In the genomic region with DNA sequence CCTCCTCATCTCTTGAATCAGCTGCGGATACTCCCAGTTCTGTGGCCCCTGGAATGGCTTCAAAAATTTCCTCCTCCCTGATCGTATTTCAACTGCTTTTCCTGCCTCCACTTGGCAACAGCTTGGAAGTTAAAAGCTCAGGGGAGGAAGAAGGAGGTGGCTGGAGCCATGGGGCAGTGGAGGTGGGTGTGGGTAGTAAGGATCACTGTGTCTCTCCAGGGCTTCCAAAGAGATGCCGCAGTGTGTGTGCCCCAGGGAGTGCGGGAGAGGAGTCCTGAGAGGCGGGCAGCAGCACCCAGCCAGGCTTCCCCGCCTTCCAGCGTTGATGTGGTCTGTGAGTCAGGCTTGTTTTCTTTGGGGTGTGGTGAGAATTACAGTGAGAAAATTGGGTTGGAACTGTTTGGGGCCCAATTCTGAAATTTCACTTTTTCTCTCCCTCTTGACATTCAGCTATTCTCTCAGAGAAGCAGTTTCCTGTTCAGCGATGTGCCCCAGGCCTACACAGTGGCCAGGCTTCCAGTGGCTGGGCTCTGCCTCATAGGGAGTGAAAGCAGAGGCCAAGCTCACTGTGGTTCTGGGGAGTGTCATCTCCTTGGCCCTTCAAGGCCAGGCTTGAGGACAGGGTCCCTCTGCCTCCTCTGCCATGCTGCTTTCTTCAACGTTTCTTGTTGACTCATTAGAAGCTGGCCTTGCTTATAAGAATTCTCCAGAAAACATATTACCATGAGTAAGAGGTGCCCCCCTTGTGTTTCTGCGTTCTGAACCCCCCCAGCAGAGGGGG, we compare ENCODE assay signal across 2 cellular contexts.
TF ChIP-seq lines count a peak whose summit lies in the region.

No MANE protein-coding gene starts in this region.

TF ChIP-seq in IMR-90, 13 proteins besides CTCF, POLR2A, EP300 and RAD21:
- no peak for TF ChIP-seq MXI1 (IDR thresholded peaks at IDR 0.05; ENCODE audit: borderline replicate concordance, low read depth, low read length)
- TF ChIP-seq RCOR1 (IDR thresholded peaks at IDR 0.05; ENCODE audit: insufficient replicate concordance, low read length): no peak
- TF ChIP-seq, protein P1, sequence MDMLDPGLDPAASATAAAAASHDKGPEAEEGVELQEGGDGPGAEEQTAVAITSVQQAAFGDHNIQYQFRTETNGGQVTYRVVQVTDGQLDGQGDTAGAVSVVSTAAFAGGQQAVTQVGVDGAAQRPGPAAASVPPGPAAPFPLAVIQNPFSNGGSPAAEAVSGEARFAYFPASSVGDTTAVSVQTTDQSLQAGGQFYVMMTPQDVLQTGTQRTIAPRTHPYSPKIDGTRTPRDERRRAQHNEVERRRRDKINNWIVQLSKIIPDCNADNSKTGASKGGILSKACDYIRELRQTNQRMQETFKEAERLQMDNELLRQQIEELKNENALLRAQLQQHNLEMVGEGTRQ (IDR thresholded peaks at IDR 0.05; ENCODE audit: low read depth, low read length): no peak
- TF ChIP-seq NFE2L2 (IDR thresholded peaks at IDR 0.05; ENCODE audit: low read depth, low read length): no peak
- TF ChIP-seq CEBPB (IDR thresholded peaks at IDR 0.05; ENCODE audit: low read depth, low read length): no peak
- no peak for TF ChIP-seq CHD1 (IDR thresholded peaks at IDR 0.05; ENCODE audit: low read depth, low read length)
- no peak for TF ChIP-seq BHLHE40 (IDR thresholded peaks at IDR 0.05; ENCODE audit: low read depth, low read length)
- TF ChIP-seq, protein P2, sequence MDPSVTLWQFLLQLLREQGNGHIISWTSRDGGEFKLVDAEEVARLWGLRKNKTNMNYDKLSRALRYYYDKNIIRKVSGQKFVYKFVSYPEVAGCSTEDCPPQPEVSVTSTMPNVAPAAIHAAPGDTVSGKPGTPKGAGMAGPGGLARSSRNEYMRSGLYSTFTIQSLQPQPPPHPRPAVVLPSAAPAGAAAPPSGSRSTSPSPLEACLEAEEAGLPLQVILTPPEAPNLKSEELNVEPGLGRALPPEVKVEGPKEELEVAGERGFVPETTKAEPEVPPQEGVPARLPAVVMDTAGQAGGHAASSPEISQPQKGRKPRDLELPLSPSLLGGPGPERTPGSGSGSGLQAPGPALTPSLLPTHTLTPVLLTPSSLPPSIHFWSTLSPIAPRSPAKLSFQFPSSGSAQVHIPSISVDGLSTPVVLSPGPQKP (IDR thresholded peaks at IDR 0.05; ENCODE audit: borderline replicate concordance, low read depth, low read length): no peak
- no peak for TF ChIP-seq MAZ (IDR thresholded peaks at IDR 0.05; ENCODE audit: borderline replicate concordance, low read depth, low read length)
- no peak for TF ChIP-seq RFX5 (IDR thresholded peaks at IDR 0.05; ENCODE audit: low read depth, low read length)
- TF ChIP-seq SMC3 (IDR thresholded peaks at IDR 0.05; ENCODE audit: low read depth, low read length): no peak
- TF ChIP-seq MAFK (IDR thresholded peaks at IDR 0.05; ENCODE audit: low read depth, low read length): no peak
- TF ChIP-seq FOS (IDR thresholded peaks at IDR 0.05; ENCODE audit: low read depth, low read length): no peak
TF ChIP-seq in IMR-90: peak in this region for 0.

TF ChIP-seq in H1, 55 proteins besides CTCF, POLR2A, EP300 and RAD21:
- no peak for TF ChIP-seq KDM5A (IDR thresholded peaks at IDR 0.05; ENCODE audit: low read length)
- no peak for TF ChIP-seq SIRT6 (IDR thresholded peaks at IDR 0.05; ENCODE audit: low read length)
- no peak for TF ChIP-seq SIN3A (conservative IDR thresholded peaks at IDR 0.05 in 1 of 2, IDR thresholded peaks at IDR 0.05 in 1 of 2; ENCODE audit: low read depth in 1 of 2, low read length in 2 of 2)
- TF ChIP-seq KDM4A (IDR thresholded peaks at IDR 0.05; ENCODE audit: low read depth, low read length, severe bottlenecking): no peak
- no peak for TF ChIP-seq POU5F1 (IDR thresholded peaks at IDR 0.05; ENCODE audit: low read depth, low read length)
- TF ChIP-seq, protein P3, sequence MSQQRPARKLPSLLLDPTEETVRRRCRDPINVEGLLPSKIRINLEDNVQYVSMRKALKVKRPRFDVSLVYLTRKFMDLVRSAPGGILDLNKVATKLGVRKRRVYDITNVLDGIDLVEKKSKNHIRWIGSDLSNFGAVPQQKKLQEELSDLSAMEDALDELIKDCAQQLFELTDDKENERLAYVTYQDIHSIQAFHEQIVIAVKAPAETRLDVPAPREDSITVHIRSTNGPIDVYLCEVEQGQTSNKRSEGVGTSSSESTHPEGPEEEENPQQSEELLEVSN (IDR thresholded peaks at IDR 0.05): no peak
- TF ChIP-seq ASH2L (IDR thresholded peaks at IDR 0.05; ENCODE audit: low read length): no peak
- TF ChIP-seq SP2 (IDR thresholded peaks at IDR 0.05; ENCODE audit: low read length): no peak
- TF ChIP-seq GABPA (IDR thresholded peaks at IDR 0.05; ENCODE audit: borderline replicate concordance, insufficient read depth, low read length): no peak
- TF ChIP-seq, protein P4, sequence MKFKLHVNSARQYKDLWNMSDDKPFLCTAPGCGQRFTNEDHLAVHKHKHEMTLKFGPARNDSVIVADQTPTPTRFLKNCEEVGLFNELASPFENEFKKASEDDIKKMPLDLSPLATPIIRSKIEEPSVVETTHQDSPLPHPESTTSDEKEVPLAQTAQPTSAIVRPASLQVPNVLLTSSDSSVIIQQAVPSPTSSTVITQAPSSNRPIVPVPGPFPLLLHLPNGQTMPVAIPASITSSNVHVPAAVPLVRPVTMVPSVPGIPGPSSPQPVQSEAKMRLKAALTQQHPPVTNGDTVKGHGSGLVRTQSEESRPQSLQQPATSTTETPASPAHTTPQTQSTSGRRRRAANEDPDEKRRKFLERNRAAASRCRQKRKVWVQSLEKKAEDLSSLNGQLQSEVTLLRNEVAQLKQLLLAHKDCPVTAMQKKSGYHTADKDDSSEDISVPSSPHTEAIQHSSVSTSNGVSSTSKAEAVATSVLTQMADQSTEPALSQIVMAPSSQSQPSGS (IDR thresholded peaks at IDR 0.05; ENCODE audit: low read length): no peak
- TF ChIP-seq, protein P5, sequence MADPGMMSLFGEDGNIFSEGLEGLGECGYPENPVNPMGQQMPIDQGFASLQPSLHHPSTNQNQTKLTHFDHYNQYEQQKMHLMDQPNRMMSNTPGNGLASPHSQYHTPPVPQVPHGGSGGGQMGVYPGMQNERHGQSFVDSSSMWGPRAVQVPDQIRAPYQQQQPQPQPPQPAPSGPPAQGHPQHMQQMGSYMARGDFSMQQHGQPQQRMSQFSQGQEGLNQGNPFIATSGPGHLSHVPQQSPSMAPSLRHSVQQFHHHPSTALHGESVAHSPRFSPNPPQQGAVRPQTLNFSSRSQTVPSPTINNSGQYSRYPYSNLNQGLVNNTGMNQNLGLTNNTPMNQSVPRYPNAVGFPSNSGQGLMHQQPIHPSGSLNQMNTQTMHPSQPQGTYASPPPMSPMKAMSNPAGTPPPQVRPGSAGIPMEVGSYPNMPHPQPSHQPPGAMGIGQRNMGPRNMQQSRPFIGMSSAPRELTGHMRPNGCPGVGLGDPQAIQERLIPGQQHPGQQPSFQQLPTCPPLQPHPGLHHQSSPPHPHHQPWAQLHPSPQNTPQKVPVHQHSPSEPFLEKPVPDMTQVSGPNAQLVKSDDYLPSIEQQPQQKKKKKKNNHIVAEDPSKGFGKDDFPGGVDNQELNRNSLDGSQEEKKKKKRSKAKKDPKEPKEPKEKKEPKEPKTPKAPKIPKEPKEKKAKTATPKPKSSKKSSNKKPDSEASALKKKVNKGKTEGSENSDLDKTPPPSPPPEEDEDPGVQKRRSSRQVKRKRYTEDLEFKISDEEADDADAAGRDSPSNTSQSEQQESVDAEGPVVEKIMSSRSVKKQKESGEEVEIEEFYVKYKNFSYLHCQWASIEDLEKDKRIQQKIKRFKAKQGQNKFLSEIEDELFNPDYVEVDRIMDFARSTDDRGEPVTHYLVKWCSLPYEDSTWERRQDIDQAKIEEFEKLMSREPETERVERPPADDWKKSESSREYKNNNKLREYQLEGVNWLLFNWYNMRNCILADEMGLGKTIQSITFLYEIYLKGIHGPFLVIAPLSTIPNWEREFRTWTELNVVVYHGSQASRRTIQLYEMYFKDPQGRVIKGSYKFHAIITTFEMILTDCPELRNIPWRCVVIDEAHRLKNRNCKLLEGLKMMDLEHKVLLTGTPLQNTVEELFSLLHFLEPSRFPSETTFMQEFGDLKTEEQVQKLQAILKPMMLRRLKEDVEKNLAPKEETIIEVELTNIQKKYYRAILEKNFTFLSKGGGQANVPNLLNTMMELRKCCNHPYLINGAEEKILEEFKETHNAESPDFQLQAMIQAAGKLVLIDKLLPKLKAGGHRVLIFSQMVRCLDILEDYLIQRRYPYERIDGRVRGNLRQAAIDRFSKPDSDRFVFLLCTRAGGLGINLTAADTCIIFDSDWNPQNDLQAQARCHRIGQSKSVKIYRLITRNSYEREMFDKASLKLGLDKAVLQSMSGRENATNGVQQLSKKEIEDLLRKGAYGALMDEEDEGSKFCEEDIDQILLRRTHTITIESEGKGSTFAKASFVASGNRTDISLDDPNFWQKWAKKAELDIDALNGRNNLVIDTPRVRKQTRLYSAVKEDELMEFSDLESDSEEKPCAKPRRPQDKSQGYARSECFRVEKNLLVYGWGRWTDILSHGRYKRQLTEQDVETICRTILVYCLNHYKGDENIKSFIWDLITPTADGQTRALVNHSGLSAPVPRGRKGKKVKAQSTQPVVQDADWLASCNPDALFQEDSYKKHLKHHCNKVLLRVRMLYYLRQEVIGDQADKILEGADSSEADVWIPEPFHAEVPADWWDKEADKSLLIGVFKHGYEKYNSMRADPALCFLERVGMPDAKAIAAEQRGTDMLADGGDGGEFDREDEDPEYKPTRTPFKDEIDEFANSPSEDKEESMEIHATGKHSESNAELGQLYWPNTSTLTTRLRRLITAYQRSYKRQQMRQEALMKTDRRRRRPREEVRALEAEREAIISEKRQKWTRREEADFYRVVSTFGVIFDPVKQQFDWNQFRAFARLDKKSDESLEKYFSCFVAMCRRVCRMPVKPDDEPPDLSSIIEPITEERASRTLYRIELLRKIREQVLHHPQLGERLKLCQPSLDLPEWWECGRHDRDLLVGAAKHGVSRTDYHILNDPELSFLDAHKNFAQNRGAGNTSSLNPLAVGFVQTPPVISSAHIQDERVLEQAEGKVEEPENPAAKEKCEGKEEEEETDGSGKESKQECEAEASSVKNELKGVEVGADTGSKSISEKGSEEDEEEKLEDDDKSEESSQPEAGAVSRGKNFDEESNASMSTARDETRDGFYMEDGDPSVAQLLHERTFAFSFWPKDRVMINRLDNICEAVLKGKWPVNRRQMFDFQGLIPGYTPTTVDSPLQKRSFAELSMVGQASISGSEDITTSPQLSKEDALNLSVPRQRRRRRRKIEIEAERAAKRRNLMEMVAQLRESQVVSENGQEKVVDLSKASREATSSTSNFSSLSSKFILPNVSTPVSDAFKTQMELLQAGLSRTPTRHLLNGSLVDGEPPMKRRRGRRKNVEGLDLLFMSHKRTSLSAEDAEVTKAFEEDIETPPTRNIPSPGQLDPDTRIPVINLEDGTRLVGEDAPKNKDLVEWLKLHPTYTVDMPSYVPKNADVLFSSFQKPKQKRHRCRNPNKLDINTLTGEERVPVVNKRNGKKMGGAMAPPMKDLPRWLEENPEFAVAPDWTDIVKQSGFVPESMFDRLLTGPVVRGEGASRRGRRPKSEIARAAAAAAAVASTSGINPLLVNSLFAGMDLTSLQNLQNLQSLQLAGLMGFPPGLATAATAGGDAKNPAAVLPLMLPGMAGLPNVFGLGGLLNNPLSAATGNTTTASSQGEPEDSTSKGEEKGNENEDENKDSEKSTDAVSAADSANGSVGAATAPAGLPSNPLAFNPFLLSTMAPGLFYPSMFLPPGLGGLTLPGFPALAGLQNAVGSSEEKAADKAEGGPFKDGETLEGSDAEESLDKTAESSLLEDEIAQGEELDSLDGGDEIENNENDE (IDR thresholded peaks at IDR 0.05; ENCODE audit: insufficient replicate concordance, low read length): no peak
- no peak for TF ChIP-seq RXRA (IDR thresholded peaks at IDR 0.05; ENCODE audit: insufficient read depth, low read depth, low read length)
- no peak for TF ChIP-seq RBBP5 (IDR thresholded peaks at IDR 0.05; ENCODE audit: borderline replicate concordance, low read depth, low read length)
- TF ChIP-seq SP4 (IDR thresholded peaks at IDR 0.05; ENCODE audit: low read length): no peak
- no peak for TF ChIP-seq ZNF274 (IDR thresholded peaks at IDR 0.05; ENCODE audit: borderline replicate concordance, extremely low read depth, low read length)
- no peak for TF ChIP-seq CREB1 (IDR thresholded peaks at IDR 0.05)
- TF ChIP-seq CBX8 (IDR thresholded peaks at IDR 0.05; ENCODE audit: borderline replicate concordance, low read depth, low read length): no peak
